In genomic region chr9:136835162-136835931, GRCh38 we compare ENCODE assay signal across 17 cellular contexts. TPM values are rescaled to one million over a fixed set of nuclear protein-coding genes. Genes with fewer than 3 reads are reported as not detected.
DNase-seq lines count a peak whose midpoint lies in the region; ATAC-seq, FAIRE-seq and TF ChIP-seq lines count a peak whose summit lies in the region.
"Had no signal": no experiment of that assay in that cellular context is flagged by ENCODE, and none has a peak within 500 bp of the region (broad histone marks: within the 10 kb centered on the region; RNA-seq: fewer than 3 reads in every experiment).

No MANE protein-coding gene starts in this region.

- H3K4me1 Mint-ChIP-seq in stimulated activated memory B cell treated with anti-CD40 and anti-IgM and Interleukin-4, amounts not matched to agents 10 μg/mL and 1 μg/mL and 100 μg/mL, for 72 hours, result no peaks in the 10 kb centered on the region

- H3K36me3 ChIP-seq in left ventricle myocardium inferior, result peaks cover 77% of the 10 kb centered on the region

- peak overlapping the region; percentile 90 for H3K27ac ChIP-seq in 22Rv1
- H3K27ac ChIP-seq in left ventricle myocardium inferior (replicated peaks), result no peak overlapping the region
- H3K27ac ChIP-seq: KMS-11 had no signal

- FAIRE-seq in GM12892 (lab: Jason Lieb, UNC), result no peak

- no peak overlapping the region for H3K27ac Mint-ChIP-seq in stimulated activated memory B cell treated with anti-CD40 and anti-IgM and Interleukin-4, amounts not matched to agents 10 μg/mL and 1 μg/mL and 100 μg/mL, for 72 hours

- no peaks in the 10 kb centered on the region for H3K27me3 Mint-ChIP-seq in stimulated activated memory B cell treated with anti-CD40 and anti-IgM and Interleukin-4, amounts not matched to agents 10 μg/mL and 1 μg/mL and 100 μg/mL, for 72 hours
- H3K27me3 Mint-ChIP-seq: CD8-positive, alpha-beta memory T cell had no signal

- H3K9me3 Mint-ChIP-seq in stimulated activated memory B cell treated with anti-CD40 and anti-IgM and Interleukin-4, amounts not matched to agents 10 μg/mL and 1 μg/mL and 100 μg/mL, for 72 hours, result no peaks in the 10 kb centered on the region
- H3K9me3 Mint-ChIP-seq: CD8-positive, alpha-beta memory T cell had no signal

- H3K27me3 ChIP-seq in left ventricle myocardium inferior (ENCODE audit: low read depth), result no peaks in the 10 kb centered on the region
- H3K27me3 ChIP-seq: BE2C, MG63 had no signal

- no peak for ATAC-seq in stimulated activated memory B cell treated with anti-CD40 and anti-IgM and Interleukin-4, amounts not matched to agents 10 μg/mL and 1 μg/mL and 100 μg/mL, for 72 hours

- TF ChIP-seq CTCF in 22Rv1 (IDR thresholded peaks at IDR 0.05) (no peak), left ventricle myocardium inferior (IDR thresholded peaks at IDR 0.05; ENCODE audit: borderline replicate concordance) (no peak)

- H3K4me3 Mint-ChIP-seq in stimulated activated memory B cell treated with anti-CD40 and anti-IgM and Interleukin-4, amounts not matched to agents 10 μg/mL and 1 μg/mL and 100 μg/mL, for 72 hours, result no peak overlapping the region
- H3K4me3 Mint-ChIP-seq: CD8-positive, alpha-beta memory T cell had no signal

- H3K4me3 ChIP-seq in left ventricle myocardium inferior, result no peak overlapping the region
- H3K4me3 ChIP-seq: MG63 had no signal

- intact Hi-C loops in left ventricle myocardium inferior (cut with micrococcal nuclease), result no loop called here

- peaks cover 24% of the 10 kb centered on the region for H3K36me3 Mint-ChIP-seq in stimulated activated memory B cell treated with anti-CD40 and anti-IgM and Interleukin-4, amounts not matched to agents 10 μg/mL and 1 μg/mL and 100 μg/mL, for 72 hours

- peak; percentile 19; the same call in 1 of the 2 replicates for TF ChIP-seq POLR2A in GM12892 (IDR thresholded peaks at IDR 0.05; ENCODE audit: low read depth, low read length)

- H3K9me3 ChIP-seq in left ventricle myocardium inferior (replicated peaks), result no peaks in the 10 kb centered on the region
- H3K9me3 ChIP-seq: BE2C, MG63 had no signal

- DNase-seq in GM12892 (ENCODE audit: insufficient read length) (no peak), left ventricle myocardium inferior (peak; percentile 4), SW480 (ENCODE audit: low spot score) (no peak), epidermal melanocyte (ENCODE audit: insufficient read length, low spot score) (no peak)
- DNase-seq: CD8-positive, alpha-beta memory T cell; DND-41; GF-D8; GOT3; MG63; NCI-H1092 treated with DMSO at 0.1 percent for 48 hours; NCI-H1694 treated with DMSO at 0.1 percent for 48 hours; NCI-H345; NCI-H526 treated with DMSO at 0.1 percent for 48 hours had no signal

- no peaks in the 10 kb centered on the region for H3K4me1 ChIP-seq in left ventricle myocardium inferior

RNA-seq across cellular contexts. Expression of gene AJM1, which starts 6.9 kb away (rescaled TPM):
- polyA plus RNA-seq in GM12892 (2012; ENCODE audit: missing spikeins), result 0.87 TPM
- 7.7 TPM for total RNA-seq in left ventricle myocardium inferior

RNA-seq across cellular contexts. Expression of gene PHPT1, which starts 13.9 kb away (rescaled TPM):
- polyA plus RNA-seq in GM12892 (2012; ENCODE audit: missing spikeins), result 113 TPM
- 349 TPM for total RNA-seq in left ventricle myocardium inferior

RNA-seq across cellular contexts. Expression of gene MAMDC4, which starts 16.8 kb away (rescaled TPM):
- polyA plus RNA-seq in GM12892 (2012; ENCODE audit: missing spikeins), result 2.3 TPM
- 13.4 TPM for total RNA-seq in left ventricle myocardium inferior
- polyA plus RNA-seq: CD8-positive, alpha-beta memory T cell had no signal

RNA-seq across cellular contexts. Expression of gene RABL6, which starts 27.6 kb away (rescaled TPM):
- 32.5 TPM for polyA plus RNA-seq in GM12892 (2012; ENCODE audit: missing spikeins)
- 64.1 TPM for total RNA-seq in left ventricle myocardium inferior

RNA-seq across cellular contexts. Expression of gene EDF1, which starts 30.8 kb away (rescaled TPM):
- polyA plus RNA-seq in GM12892 (2012; ENCODE audit: missing spikeins), result 382 TPM
- 318 TPM for total RNA-seq in left ventricle myocardium inferior
